ENCODE assay signal across 8 cellular contexts in genomic region chr18:12934454-12935071, GRCh38. TPM values are rescaled to one million over a fixed set of nuclear protein-coding genes. Genes with fewer than 3 reads are reported as not detected.
DNase-seq lines count a peak whose midpoint lies in the region; ATAC-seq and TF ChIP-seq lines count a peak whose summit lies in the region.

No MANE protein-coding gene starts in this region.

- no peak overlapping the region for H3K27ac Mint-ChIP-seq in activated naive CD4-positive, alpha-beta T cell treated with anti-CD3 and anti-CD28 coated beads, Interleukin-2, amount 50 U/mL, for 72 hours
- H3K27ac Mint-ChIP-seq in glutamatergic neuron (ENCODE audit: unreplicated experiment): no peak overlapping the region
- no peak overlapping the region for H3K27ac Mint-ChIP-seq in type B pancreatic cell

- no peaks in the 10 kb centered on the region for H3K36me3 Mint-ChIP-seq in activated naive CD4-positive, alpha-beta T cell treated with anti-CD3 and anti-CD28 coated beads, Interleukin-2, amount 50 U/mL, for 72 hours
- no peaks in the 10 kb centered on the region for H3K36me3 Mint-ChIP-seq in glutamatergic neuron (ENCODE audit: unreplicated experiment)
- no peaks in the 10 kb centered on the region for H3K36me3 Mint-ChIP-seq in type B pancreatic cell

- H3K4me3 Mint-ChIP-seq in glutamatergic neuron (ENCODE audit: unreplicated experiment) (no peak overlapping the region), type B pancreatic cell (no peak overlapping the region)

- no peaks in the 10 kb centered on the region for H3K9me3 Mint-ChIP-seq in activated naive CD4-positive, alpha-beta T cell treated with anti-CD3 and anti-CD28 coated beads, Interleukin-2, amount 50 U/mL, for 72 hours
- peaks cover 4% of the 10 kb centered on the region for H3K9me3 Mint-ChIP-seq in glutamatergic neuron (ENCODE audit: unreplicated experiment)
- H3K9me3 Mint-ChIP-seq in type B pancreatic cell: no peaks in the 10 kb centered on the region

- peak; percentile 89 to 90 for ATAC-seq in activated naive CD4-positive, alpha-beta T cell treated with anti-CD3 and anti-CD28 coated beads, Interleukin-2, amount 50 U/mL, for 72 hours
- ATAC-seq in GM21717 (IDR thresholded peaks at IDR 0.05; ENCODE audit: unreplicated experiment): no peak

- peak; percentile 48 for DNase-seq in GF-D8 (lab: John Stamatoyannopoulos, UW)
- peak; percentile 84 for DNase-seq in NAMALWA (ENCODE audit: low spot score)
- DNase-seq in SKM-1 treated with dmso at 0.1 percent for 144 hours (lab: John Stamatoyannopoulos, UW; ENCODE audit: unreplicated experiment): peak; percentile 68
- peak in 1 of 2 donors; percentile 68 for DNase-seq in activated naive CD4-positive, alpha-beta T cell treated with anti-CD3 and anti-CD28 coated beads, Interleukin-2, amount 50 U/mL, for 72 hours (ENCODE audit: low spot score in 2 of 2)
- peak; percentile 85 for DNase-seq in glutamatergic neuron
- peak; percentile 59 to 97 (median 86) for DNase-seq in posterior cingulate gyrus
- DNase-seq in type B pancreatic cell (ENCODE audit: extremely low spot score, unreplicated experiment): peak; percentile 79

- peak; percentile 60 for TF ChIP-seq CTCF in glutamatergic neuron (IDR thresholded peaks at IDR 0.05; ENCODE audit: partially characterized antibody, unreplicated experiment)
- peak; percentile 94 for TF ChIP-seq CTCF in type B pancreatic cell (conservative IDR thresholded peaks at IDR 0.05)

- peaks cover 4% of the 10 kb centered on the region for H3K4me1 Mint-ChIP-seq in glutamatergic neuron (ENCODE audit: low read depth, unreplicated experiment)
- peaks cover 5% of the 10 kb centered on the region for H3K4me1 Mint-ChIP-seq in type B pancreatic cell (ENCODE audit: unreplicated experiment)

- intact Hi-C loops in posterior cingulate gyrus (cut with DNase I): loop anchor here (1.0 kb wide), 2 partner anchors 190 to 207 kb away; no protein-coding TSS in a partner anchor

- H3K27me3 Mint-ChIP-seq in glutamatergic neuron (ENCODE audit: unreplicated experiment) (no peaks in the 10 kb centered on the region), type B pancreatic cell (peaks cover 11% of the 10 kb centered on the region)

RNA-seq across cellular contexts. Expression of gene SEH1L, which starts 13.2 kb away (rescaled TPM):
- total RNA-seq in activated naive CD4-positive, alpha-beta T cell treated with anti-CD3 and anti-CD28 coated beads, Interleukin-2, amount 50 U/mL, for 72 hours: 100 to 1,000 TPM in 1 of 2 donors, 10 to 100 TPM in 1; 81.0 to 108 TPM
- total RNA-seq in glutamatergic neuron (ENCODE audit: unreplicated experiment) (46.4 TPM), type B pancreatic cell (ENCODE audit: low replicate concordance) (38.8 and 39.1 TPM in 2 replicates)

RNA-seq across cellular contexts. Expression of gene PTPN2, which starts 50.5 kb away (rescaled TPM):
- 10 to 100 TPM; 57.0 to 69.9 TPM for total RNA-seq in activated naive CD4-positive, alpha-beta T cell treated with anti-CD3 and anti-CD28 coated beads, Interleukin-2, amount 50 U/mL, for 72 hours
- total RNA-seq in glutamatergic neuron (ENCODE audit: unreplicated experiment) (33.3 TPM), type B pancreatic cell (ENCODE audit: low replicate concordance) (31.4 and 32.7 TPM in 2 replicates)

RNA-seq across cellular contexts. Expression of gene CEP192, which starts 56.6 kb away (rescaled TPM):
- 10 to 100 TPM; 41.7 to 51.5 TPM for total RNA-seq in activated naive CD4-positive, alpha-beta T cell treated with anti-CD3 and anti-CD28 coated beads, Interleukin-2, amount 50 U/mL, for 72 hours
- 20.1 TPM for total RNA-seq in glutamatergic neuron (ENCODE audit: unreplicated experiment)
- total RNA-seq in type B pancreatic cell (ENCODE audit: low replicate concordance): 19.8 and 37.5 TPM in 2 replicates
